In the genomic region with DNA sequence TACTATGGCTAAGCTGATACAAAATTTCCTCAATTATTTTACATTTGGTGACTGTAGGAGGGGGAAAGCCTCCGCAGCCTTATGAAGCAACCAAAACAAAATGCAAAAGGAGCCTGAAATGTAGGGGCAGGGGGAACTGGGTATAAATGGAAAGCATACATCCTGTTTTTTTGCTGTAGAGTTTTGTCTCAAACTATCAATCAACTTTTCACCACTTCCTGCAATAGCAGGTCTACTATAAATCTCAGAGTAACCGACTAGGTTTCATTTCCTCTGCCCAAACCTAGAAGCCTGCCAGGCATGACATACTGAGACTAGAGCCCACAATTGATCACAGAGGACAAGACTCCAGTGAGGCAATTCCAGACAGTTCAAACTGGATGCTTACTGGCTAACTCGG, we compare ENCODE assay signal across 8 cellular contexts.
DNase-seq lines count a peak whose midpoint lies in the region; ATAC-seq, FAIRE-seq and TF ChIP-seq lines count a peak whose summit lies in the region.

No MANE protein-coding gene starts in this region.

- no peak for TF ChIP-seq POLR2A in GM12891 (IDR thresholded peaks at IDR 0.05; ENCODE audit: low read depth, low read length)

- DNase-seq in GM12891 (ENCODE audit: insufficient read length, low spot score) (peak; percentile 29), NCI-H510A (lab: John Stamatoyannopoulos, UW) (no peak), NCI-H1092 treated with DMSO at 0.1 percent for 48 hours (lab: John Stamatoyannopoulos, UW) (no peak), substantia nigra (lab: John Stamatoyannopoulos, UW) (no peak)
- DNase-seq in activated T-helper 2 cell treated with anti-CD3 and anti-CD28 coated beads, Interferon-gamma antibody, Interleukin-2, Interleukin-4, amounts not matched to agents 10 μg/mL and 5 μg/mL and 100 μg/mL, durations not matched to agents 14 hours and 24 hours and 36 hours (ENCODE audit: low spot score): peak; percentile 53
- DNase-seq in effector CD8-positive, alpha-beta T cell (lab: John Stamatoyannopoulos, UW): no peak

- no peaks in the 10 kb centered on the region for H3K79me2 ChIP-seq in KMS-11 (ENCODE audit: insufficient read depth, low read depth)

- no peak overlapping the region for H3K4me3 ChIP-seq in KMS-11 (IDR thresholded peaks at IDR 0.05; ENCODE audit: insufficient read depth, low read depth, low read length)

- peak overlapping the region; percentile 51 for H3K4me2 ChIP-seq in KMS-11

- H3K27me3 Mint-ChIP-seq in activated T-helper 2 cell treated with anti-CD3 and anti-CD28 coated beads, Interferon-gamma antibody, Interleukin-2, Interleukin-4, amounts not matched to agents 10 μg/mL and 5 μg/mL and 100 μg/mL, durations not matched to agents 14 hours and 24 hours and 36 hours (ENCODE audit: low read depth): no peaks in the 10 kb centered on the region

- intact Hi-C loops in activated T-helper 2 cell treated with anti-CD3 and anti-CD28 coated beads, Interferon-gamma antibody, Interleukin-2, Interleukin-4, amounts not matched to agents 10 μg/mL and 5 μg/mL and 100 μg/mL, durations not matched to agents 14 hours and 24 hours and 36 hours (cut with micrococcal nuclease): loop anchor here (2.0 to 10.0 kb wide), 6 partner anchors 35 to 330 kb away; no protein-coding TSS in a partner anchor

- no peak overlapping the region for H2AFZ ChIP-seq in KMS-11 (ENCODE audit: low read depth)

- ATAC-seq in GM21529 (IDR thresholded peaks at IDR 0.05; ENCODE audit: unreplicated experiment): peak; percentile 100

- H4K20me1 ChIP-seq in KMS-11 (ENCODE audit: insufficient read depth): no peaks in the 10 kb centered on the region

- H3K9ac ChIP-seq in KMS-11: no peak overlapping the region

- H3K4me1 ChIP-seq in KMS-11 (ENCODE audit: low read depth, poor library complexity, severe bottlenecking): peaks cover 14% of the 10 kb centered on the region

- H3K36me3 ChIP-seq in KMS-11 (ENCODE audit: insufficient read depth): no peaks in the 10 kb centered on the region

- H3K36me3 Mint-ChIP-seq in activated T-helper 2 cell treated with anti-CD3 and anti-CD28 coated beads, Interferon-gamma antibody, Interleukin-2, Interleukin-4, amounts not matched to agents 10 μg/mL and 5 μg/mL and 100 μg/mL, durations not matched to agents 14 hours and 24 hours and 36 hours (ENCODE audit: low read depth): peaks cover 34% of the 10 kb centered on the region

- H3K9me3 Mint-ChIP-seq in activated T-helper 2 cell treated with anti-CD3 and anti-CD28 coated beads, Interferon-gamma antibody, Interleukin-2, Interleukin-4, amounts not matched to agents 10 μg/mL and 5 μg/mL and 100 μg/mL, durations not matched to agents 14 hours and 24 hours and 36 hours: no peaks in the 10 kb centered on the region

- no peak overlapping the region for H3K27ac ChIP-seq in KMS-11
- no peak overlapping the region for H3K27ac ChIP-seq in substantia nigra (ENCODE audit: low read depth, low read length, poor library complexity, severe bottlenecking)

- H3K4me3 Mint-ChIP-seq in activated T-helper 2 cell treated with anti-CD3 and anti-CD28 coated beads, Interferon-gamma antibody, Interleukin-2, Interleukin-4, amounts not matched to agents 10 μg/mL and 5 μg/mL and 100 μg/mL, durations not matched to agents 14 hours and 24 hours and 36 hours (ENCODE audit: low read depth): no peak overlapping the region

- FAIRE-seq in GM12891 (lab: Jason Lieb, UNC): peak; percentile 91

- peaks cover 34% of the 10 kb centered on the region for H3K4me1 Mint-ChIP-seq in activated T-helper 2 cell treated with anti-CD3 and anti-CD28 coated beads, Interferon-gamma antibody, Interleukin-2, Interleukin-4, amounts not matched to agents 10 μg/mL and 5 μg/mL and 100 μg/mL, durations not matched to agents 14 hours and 24 hours and 36 hours (ENCODE audit: low read depth)

- H3K27ac Mint-ChIP-seq in activated T-helper 2 cell treated with anti-CD3 and anti-CD28 coated beads, Interferon-gamma antibody, Interleukin-2, Interleukin-4, amounts not matched to agents 10 μg/mL and 5 μg/mL and 100 μg/mL, durations not matched to agents 14 hours and 24 hours and 36 hours: peak overlapping the region; percentile 45

- no peaks in the 10 kb centered on the region for H3K27me3 ChIP-seq in KMS-11 (ENCODE audit: insufficient read depth, low read depth)

- no peak for TF ChIP-seq CTCF in KMS-11 (conservative IDR thresholded peaks at IDR 0.05; ENCODE audit: low read depth, low read length)

TF ChIP-seq in GM12891, 5 proteins besides CTCF, POLR2A, EP300 and RAD21:
- TF ChIP-seq SPI1 (IDR thresholded peaks at IDR 0.05; ENCODE audit: low read depth, low read length) (peak; percentile 97), POU2F2 (IDR thresholded peaks at IDR 0.05; ENCODE audit: low read depth, low read length) (no peak), TAF1 (IDR thresholded peaks at IDR 0.05; ENCODE audit: low read depth, low read length) (no peak), PAX5 (IDR thresholded peaks at IDR 0.05; ENCODE audit: insufficient read depth, low read length, severe bottlenecking) (peak; percentile 97), POLR2AphosphoS5 (IDR thresholded peaks at IDR 0.05; ENCODE audit: low read depth, low read length) (no peak)
TF ChIP-seq in GM12891: peak in this region for 2.

Comparison
In these comparisons a context has a peak if more than half of its experiments do, and no peak if none do; other contexts are left out.
1. DNase-seq: peak in GM12891 (single experiment) and activated T-helper 2 cell treated with anti-CD3 and anti-CD28 coated beads, Interferon-gamma antibody, Interleukin-2, Interleukin-4, amounts not matched to agents 10 μg/mL and 5 μg/mL and 100 μg/mL, durations not matched to agents 14 hours and 24 hours and 36 hours (single experiment); none in NCI-H510A (single experiment), NCI-H1092 treated with DMSO at 0.1 percent for 48 hours (single experiment), substantia nigra (0 of 49) and effector CD8-positive, alpha-beta T cell (single experiment).